Comparison of ENCODE assay signal across 29 cellular contexts in genomic region chr16:69307856-69308255, GRCh38. TPM values are rescaled to one million over a fixed set of nuclear protein-coding genes. Genes with fewer than 3 reads are reported as not detected.
"Had no signal": no experiment of that assay in that cellular context is flagged by ENCODE, and none has a peak within 500 bp of the region (broad histone marks: within the 10 kb centered on the region; RNA-seq: fewer than 3 reads in every experiment).

No MANE protein-coding gene starts in this region.

- H3K4me1 ChIP-seq: foreskin keratinocyte had no signal

- DNase-seq: colonic mucosa; cortex of kidney; dermis blood vessel endothelial cell; dorsolateral prefrontal cortex; effector CD4-positive, alpha-beta T cell; effector CD8-positive, alpha-beta T cell; effector memory CD4-positive, alpha-beta T cell; effector memory CD8-positive, alpha-beta T cell; endodermal cell; erythroblast; esophagus squamous epithelium; foreskin fibroblast; foreskin keratinocyte; foreskin melanocyte; gastrocnemius medialis; glutamatergic neuron; heart right ventricle had no signal

- H3K27me3 ChIP-seq: colonic mucosa, dorsolateral prefrontal cortex, esophagus muscularis mucosa, esophagus squamous epithelium, foreskin keratinocyte, gastrocnemius medialis, gastroesophageal sphincter, heart left ventricle, heart right ventricle had no signal

- H3K4me3 ChIP-seq: colonic mucosa, coronary artery, dorsolateral prefrontal cortex, esophagus muscularis mucosa, esophagus squamous epithelium, gastrocnemius medialis, gastroesophageal sphincter, heart left ventricle, heart right ventricle had no signal

- H3K27ac ChIP-seq: colonic mucosa, coronary artery, epithelial cell of prostate, esophagus muscularis mucosa, esophagus squamous epithelium, foreskin keratinocyte, gastrocnemius medialis, gastroesophageal sphincter, heart left ventricle, heart right ventricle had no signal

- H3K36me3 ChIP-seq: colonic mucosa had no signal

- ATAC-seq: effector memory CD8-positive, alpha-beta T cell; esophagus mucosa; foreskin keratinocyte; gastrocnemius medialis; gastroesophageal sphincter; heart left ventricle; heart right ventricle had no signal

- H3K9me3 ChIP-seq: colonic mucosa, esophagus muscularis mucosa, esophagus squamous epithelium, gastrocnemius medialis, gastroesophageal sphincter, heart left ventricle, heart right ventricle had no signal

RNA-seq across cellular contexts. Expression of gene TMED6, which starts 43.7 kb away (rescaled TPM):
- total RNA-seq: dermis microvascular lymphatic vessel endothelial cell, epithelial cell of proximal tubule, esophagus muscularis mucosa, esophagus squamous epithelium, fibroblast of lung, fibroblast of villous mesenchyme, foreskin keratinocyte, frontal cortex, glomerular endothelial cell had no signal
